7 cellular contexts compared by ENCODE assay signal in the genomic region with DNA sequence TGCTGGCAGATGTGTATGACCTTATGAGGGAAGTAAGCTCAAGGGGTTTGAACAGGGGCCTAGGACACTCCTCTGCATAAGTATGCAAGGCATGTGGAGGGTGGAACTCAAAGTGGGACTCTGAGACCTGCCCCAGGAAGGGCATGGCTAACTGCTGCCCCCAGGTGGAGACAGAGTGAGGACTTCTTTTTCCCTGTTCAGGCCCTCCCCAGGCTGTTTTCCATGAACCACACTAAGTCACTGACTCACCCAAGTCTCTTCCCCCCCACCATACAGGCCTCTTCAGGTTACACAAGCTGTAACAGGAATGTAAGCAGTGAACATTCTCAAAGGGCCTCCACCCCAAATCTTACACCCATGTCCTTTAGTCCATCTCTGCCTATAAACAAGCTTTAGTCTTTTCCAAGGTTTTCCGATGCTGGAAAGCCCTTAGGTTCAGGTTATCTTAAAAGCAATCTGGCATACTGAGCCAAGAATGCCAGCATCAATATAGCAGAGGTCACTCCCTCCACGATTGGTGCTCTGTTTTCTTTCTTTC. TPM values are rescaled to one million over a fixed set of nuclear protein-coding genes. Genes with fewer than 3 reads are reported as not detected.
DNase-seq lines count a peak whose midpoint lies in the region; ATAC-seq and TF ChIP-seq lines count a peak whose summit lies in the region.

No MANE protein-coding gene starts in this region.

- peak; percentile 80 for TF ChIP-seq CTCF in GM12865 (IDR thresholded peaks at IDR 0.05; ENCODE audit: insufficient read depth, low read depth, low read length, missing control alignments)
- TF ChIP-seq CTCF in dorsolateral prefrontal cortex (IDR thresholded peaks at IDR 0.05 in 54 of 56, conservative IDR thresholded peaks at IDR 0.05 in 2 of 56; ENCODE audit: low read depth in 1 of 56, partially characterized antibody in 56 of 56) = peak in 55 of 56 donors; percentile 32 to 79 (median 60)
- peak; percentile 80 for TF ChIP-seq CTCF in lower lobe of right lung (IDR thresholded peaks at IDR 0.05)

- no peaks in the 10 kb centered on the region for H3K9me3 ChIP-seq in lower lobe of right lung

- DNase-seq in GM12865 (ENCODE audit: low read depth) = peak; percentile 74
- peak; percentile 39 for DNase-seq in NCI-H146 (lab: John Stamatoyannopoulos, UW)
- peak; percentile 82 to 91 for DNase-seq in activated CD4-positive, alpha-beta T cell treated with anti-CD3 and anti-CD28 coated beads for 4 hours
- peak in 3 of 10 donors; percentile 50 to 57 (median 56) for DNase-seq in dorsolateral prefrontal cortex
- peak; percentile 90 for DNase-seq in lower lobe of right lung
- peak; percentile 57 to 76 for DNase-seq in stimulated activated CD8-positive, alpha-beta memory T cell treated with anti-CD3 and anti-CD28 coated beads, Interleukin-15, amount 100 ng/mL, for 4 hours (ENCODE audit: low read depth in 2 of 2)

- peaks cover 45% of the 10 kb centered on the region for H3K4me1 ChIP-seq in lower lobe of right lung

- H3K27ac ChIP-seq in dorsolateral prefrontal cortex = peak overlapping the region in 31 of 59 donors; percentile 8 to 71 (median 46)
- H3K27ac ChIP-seq in lower lobe of right lung = peak overlapping the region; percentile 76

- H3K36me3 ChIP-seq in lower lobe of right lung = peaks cover 61% of the 10 kb centered on the region

- peak; percentile 87 to 90 for ATAC-seq in lower lobe of right lung
- ATAC-seq in GM21717 (IDR thresholded peaks at IDR 0.05; ENCODE audit: unreplicated experiment) = no peak

- no peak overlapping the region for H3K4me3 ChIP-seq in GM12865 (ENCODE audit: low read depth, low read length)
- no peak overlapping the region for H3K4me3 ChIP-seq in dorsolateral prefrontal cortex
- H3K4me3 ChIP-seq in lower lobe of right lung = no peak overlapping the region

- intact Hi-C loops in dorsolateral prefrontal cortex (cut with DNase I) (loop anchor here in 1 of 2 donors (5.0 kb wide), 1 partner anchor 163 kb away; no protein-coding TSS in a partner anchor), lower lobe of right lung (cut with DNase I) (no loop called here)

- no peaks in the 10 kb centered on the region for H3K27me3 ChIP-seq in dorsolateral prefrontal cortex
- no peaks in the 10 kb centered on the region for H3K27me3 ChIP-seq in lower lobe of right lung (ENCODE audit: low read depth)

RNA-seq across cellular contexts. Expression of gene EEF1G, which starts 13.1 kb away (rescaled TPM):
- 100 to 1,000 TPM; 260 to 479 (median 336) TPM for total RNA-seq in dorsolateral prefrontal cortex
- total RNA-seq in lower lobe of right lung = 899 TPM

RNA-seq across cellular contexts. Expression of gene AHNAK, which starts 14.0 kb away (rescaled TPM):
- total RNA-seq in dorsolateral prefrontal cortex (100 to 1,000 TPM in 106 of 120 experiments, 10 to 100 TPM in 14; 61.5 to 470 (median 154) TPM), lower lobe of right lung (809 TPM)

RNA-seq across cellular contexts. Expression of gene TUT1, which starts 30.7 kb away (rescaled TPM):
- 10 to 100 TPM; 11.6 to 30.9 (median 19.4) TPM for total RNA-seq in dorsolateral prefrontal cortex
- 15.8 TPM for total RNA-seq in lower lobe of right lung

RNA-seq across cellular contexts. Expression of gene MTA2, which starts 41.0 kb away (rescaled TPM):
- 10 to 100 TPM; 39.4 to 85.0 (median 58.9) TPM for total RNA-seq in dorsolateral prefrontal cortex
- total RNA-seq in lower lobe of right lung = 68.4 TPM

RNA-seq across cellular contexts. Expression of gene EML3, which starts 51.9 kb away (rescaled TPM):
- total RNA-seq in dorsolateral prefrontal cortex (10 to 100 TPM; 19.0 to 72.1 (median 37.3) TPM), lower lobe of right lung (69.3 TPM)
